ENCODE assay signal across 1 cellular context in the genomic region with DNA sequence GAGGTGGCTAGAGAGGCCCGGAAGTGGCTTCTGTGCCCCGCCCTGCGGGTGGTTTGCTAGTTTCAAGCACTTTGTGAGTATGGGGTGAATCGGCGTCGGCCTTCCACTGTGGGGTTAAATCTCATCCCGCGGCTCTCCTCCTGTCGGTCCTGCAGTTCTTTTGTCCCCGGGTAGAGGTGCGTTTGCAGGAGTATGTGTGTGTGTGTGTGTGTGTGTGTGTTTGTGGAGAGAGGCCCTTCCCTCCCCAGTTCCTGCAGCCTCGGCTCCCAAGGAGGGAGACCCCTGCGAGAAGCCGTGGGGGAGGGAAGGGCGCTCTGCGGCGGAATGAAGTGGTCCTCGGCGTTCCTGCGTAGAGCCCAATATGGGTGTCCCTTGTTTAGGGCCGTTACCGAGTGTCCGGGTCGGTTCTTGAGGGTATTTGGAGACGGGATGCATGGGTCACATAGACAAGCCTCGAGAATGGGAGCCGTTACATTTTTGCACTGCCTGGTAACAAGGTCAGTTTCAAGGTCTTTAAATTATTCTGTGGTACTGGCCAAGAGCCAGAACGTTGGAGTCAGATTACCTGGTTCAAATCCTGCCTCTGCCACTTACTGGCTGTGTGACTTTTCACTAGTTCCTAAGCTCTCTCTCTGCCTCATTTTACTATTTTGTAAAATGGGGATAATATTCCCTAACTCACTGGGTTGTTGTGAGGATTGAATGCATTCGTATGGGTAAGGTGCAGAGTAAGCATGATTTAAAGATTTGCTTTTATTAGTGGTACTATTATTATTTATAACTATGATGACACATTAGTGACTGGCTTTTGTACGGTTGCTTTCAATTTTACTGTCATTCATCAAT.
TF ChIP-seq lines count a peak whose summit lies in the region.

A gene (plus strand): TSS at position 56 of the 846 bp plus-strand sequence. CDS start 9,640 bp downstream, outside the sequence.

TF ChIP-seq in HepG2, 621 proteins besides CTCF, POLR2A, EP300 and RAD21 (continued from another document):
- TF ChIP-seq CHD4 (IDR thresholded peaks at IDR 0.05; ENCODE audit: borderline replicate concordance, low read length) (0 out of 2 replicates have a peak, but pooled peaks have one; percentile 28), KDM1A (CRISPR knock-in tag; IDR thresholded peaks at IDR 0.05) (peak; percentile 77; the same call in 1 of the 2 replicates), SMC3 (IDR thresholded peaks at IDR 0.05; ENCODE audit: low read length) (no peak; the same call in 1 of the 2 replicates), ZNF652 (CRISPR knock-in tag; IDR thresholded peaks at IDR 0.05; ENCODE audit: borderline replicate concordance, low read depth) (peak; percentile 92), ISL2 (CRISPR knock-in tag; IDR thresholded peaks at IDR 0.05) (no peak), ZNF713 (CRISPR knock-in tag; IDR thresholded peaks at IDR 0.05) (0 out of 2 replicates have a peak, but pooled peaks have one; percentile 49), ZFP90 (CRISPR knock-in tag; IDR thresholded peaks at IDR 0.05; ENCODE audit: borderline replicate concordance) (0 out of 2 replicates have a peak, but pooled peaks have one; percentile 23), TAF15 (IDR thresholded peaks at IDR 0.05; ENCODE audit: low read depth, low read length, poor library complexity, severe bottlenecking) (no peak), ZSCAN22 (CRISPR knock-in tag; IDR thresholded peaks at IDR 0.05) (peak; percentile 72; the same call in 1 of the 2 replicates), YY1 (IDR thresholded peaks at IDR 0.05; ENCODE audit: insufficient read depth, insufficient replicate concordance, low read depth, low read length) (peak; percentile 72), KMT2B (CRISPR knock-in tag; IDR thresholded peaks at IDR 0.05) (peak; percentile 95; the same call in 1 of the 2 replicates), TP53 (CRISPR knock-in tag; conservative IDR thresholded peaks at IDR 0.05) (no peak)
- TF ChIP-seq, protein P1, sequence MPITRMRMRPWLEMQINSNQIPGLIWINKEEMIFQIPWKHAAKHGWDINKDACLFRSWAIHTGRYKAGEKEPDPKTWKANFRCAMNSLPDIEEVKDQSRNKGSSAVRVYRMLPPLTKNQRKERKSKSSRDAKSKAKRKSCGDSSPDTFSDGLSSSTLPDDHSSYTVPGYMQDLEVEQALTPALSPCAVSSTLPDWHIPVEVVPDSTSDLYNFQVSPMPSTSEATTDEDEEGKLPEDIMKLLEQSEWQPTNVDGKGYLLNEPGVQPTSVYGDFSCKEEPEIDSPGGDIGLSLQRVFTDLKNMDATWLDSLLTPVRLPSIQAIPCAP (CRISPR knock-in tag; IDR thresholded peaks at IDR 0.05; ENCODE audit: low read depth): no peak
- TF ChIP-seq, protein P2, sequence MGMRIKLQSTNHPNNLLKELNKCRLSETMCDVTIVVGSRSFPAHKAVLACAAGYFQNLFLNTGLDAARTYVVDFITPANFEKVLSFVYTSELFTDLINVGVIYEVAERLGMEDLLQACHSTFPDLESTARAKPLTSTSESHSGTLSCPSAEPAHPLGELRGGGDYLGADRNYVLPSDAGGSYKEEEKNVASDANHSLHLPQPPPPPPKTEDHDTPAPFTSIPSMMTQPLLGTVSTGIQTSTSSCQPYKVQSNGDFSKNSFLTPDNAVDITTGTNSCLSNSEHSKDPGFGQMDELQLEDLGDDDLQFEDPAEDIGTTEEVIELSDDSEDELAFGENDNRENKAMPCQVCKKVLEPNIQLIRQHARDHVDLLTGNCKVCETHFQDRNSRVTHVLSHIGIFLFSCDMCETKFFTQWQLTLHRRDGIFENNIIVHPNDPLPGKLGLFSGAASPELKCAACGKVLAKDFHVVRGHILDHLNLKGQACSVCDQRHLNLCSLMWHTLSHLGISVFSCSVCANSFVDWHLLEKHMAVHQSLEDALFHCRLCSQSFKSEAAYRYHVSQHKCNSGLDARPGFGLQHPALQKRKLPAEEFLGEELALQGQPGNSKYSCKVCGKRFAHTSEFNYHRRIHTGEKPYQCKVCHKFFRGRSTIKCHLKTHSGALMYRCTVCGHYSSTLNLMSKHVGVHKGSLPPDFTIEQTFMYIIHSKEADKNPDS (CRISPR knock-in tag; IDR thresholded peaks at IDR 0.05): no peak
- TF ChIP-seq, protein P3, sequence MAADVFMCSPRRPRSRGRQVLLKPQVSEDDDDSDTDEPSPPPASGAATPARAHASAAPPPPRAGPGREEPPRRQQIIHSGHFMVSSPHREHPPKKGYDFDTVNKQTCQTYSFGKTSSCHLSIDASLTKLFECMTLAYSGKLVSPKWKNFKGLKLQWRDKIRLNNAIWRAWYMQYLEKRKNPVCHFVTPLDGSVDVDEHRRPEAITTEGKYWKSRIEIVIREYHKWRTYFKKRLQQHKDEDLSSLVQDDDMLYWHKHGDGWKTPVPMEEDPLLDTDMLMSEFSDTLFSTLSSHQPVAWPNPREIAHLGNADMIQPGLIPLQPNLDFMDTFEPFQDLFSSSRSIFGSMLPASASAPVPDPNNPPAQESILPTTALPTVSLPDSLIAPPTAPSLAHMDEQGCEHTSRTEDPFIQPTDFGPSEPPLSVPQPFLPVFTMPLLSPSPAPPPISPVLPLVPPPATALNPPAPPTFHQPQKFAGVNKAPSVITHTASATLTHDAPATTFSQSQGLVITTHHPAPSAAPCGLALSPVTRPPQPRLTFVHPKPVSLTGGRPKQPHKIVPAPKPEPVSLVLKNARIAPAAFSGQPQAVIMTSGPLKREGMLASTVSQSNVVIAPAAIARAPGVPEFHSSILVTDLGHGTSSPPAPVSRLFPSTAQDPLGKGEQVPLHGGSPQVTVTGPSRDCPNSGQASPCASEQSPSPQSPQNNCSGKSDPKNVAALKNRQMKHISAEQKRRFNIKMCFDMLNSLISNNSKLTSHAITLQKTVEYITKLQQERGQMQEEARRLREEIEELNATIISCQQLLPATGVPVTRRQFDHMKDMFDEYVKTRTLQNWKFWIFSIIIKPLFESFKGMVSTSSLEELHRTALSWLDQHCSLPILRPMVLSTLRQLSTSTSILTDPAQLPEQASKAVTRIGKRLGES (CRISPR knock-in tag; IDR thresholded peaks at IDR 0.05; ENCODE audit: borderline replicate concordance): no peak
- TF ChIP-seq, protein P4, sequence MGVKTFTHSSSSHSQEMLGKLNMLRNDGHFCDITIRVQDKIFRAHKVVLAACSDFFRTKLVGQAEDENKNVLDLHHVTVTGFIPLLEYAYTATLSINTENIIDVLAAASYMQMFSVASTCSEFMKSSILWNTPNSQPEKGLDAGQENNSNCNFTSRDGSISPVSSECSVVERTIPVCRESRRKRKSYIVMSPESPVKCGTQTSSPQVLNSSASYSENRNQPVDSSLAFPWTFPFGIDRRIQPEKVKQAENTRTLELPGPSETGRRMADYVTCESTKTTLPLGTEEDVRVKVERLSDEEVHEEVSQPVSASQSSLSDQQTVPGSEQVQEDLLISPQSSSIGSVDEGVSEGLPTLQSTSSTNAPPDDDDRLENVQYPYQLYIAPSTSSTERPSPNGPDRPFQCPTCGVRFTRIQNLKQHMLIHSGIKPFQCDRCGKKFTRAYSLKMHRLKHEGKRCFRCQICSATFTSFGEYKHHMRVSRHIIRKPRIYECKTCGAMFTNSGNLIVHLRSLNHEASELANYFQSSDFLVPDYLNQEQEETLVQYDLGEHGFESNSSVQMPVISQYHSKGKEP (CRISPR knock-in tag; IDR thresholded peaks at IDR 0.05): no peak
- TF ChIP-seq, protein P5, sequence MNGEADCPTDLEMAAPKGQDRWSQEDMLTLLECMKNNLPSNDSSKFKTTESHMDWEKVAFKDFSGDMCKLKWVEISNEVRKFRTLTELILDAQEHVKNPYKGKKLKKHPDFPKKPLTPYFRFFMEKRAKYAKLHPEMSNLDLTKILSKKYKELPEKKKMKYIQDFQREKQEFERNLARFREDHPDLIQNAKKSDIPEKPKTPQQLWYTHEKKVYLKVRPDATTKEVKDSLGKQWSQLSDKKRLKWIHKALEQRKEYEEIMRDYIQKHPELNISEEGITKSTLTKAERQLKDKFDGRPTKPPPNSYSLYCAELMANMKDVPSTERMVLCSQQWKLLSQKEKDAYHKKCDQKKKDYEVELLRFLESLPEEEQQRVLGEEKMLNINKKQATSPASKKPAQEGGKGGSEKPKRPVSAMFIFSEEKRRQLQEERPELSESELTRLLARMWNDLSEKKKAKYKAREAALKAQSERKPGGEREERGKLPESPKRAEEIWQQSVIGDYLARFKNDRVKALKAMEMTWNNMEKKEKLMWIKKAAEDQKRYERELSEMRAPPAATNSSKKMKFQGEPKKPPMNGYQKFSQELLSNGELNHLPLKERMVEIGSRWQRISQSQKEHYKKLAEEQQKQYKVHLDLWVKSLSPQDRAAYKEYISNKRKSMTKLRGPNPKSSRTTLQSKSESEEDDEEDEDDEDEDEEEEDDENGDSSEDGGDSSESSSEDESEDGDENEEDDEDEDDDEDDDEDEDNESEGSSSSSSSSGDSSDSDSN (CRISPR knock-in tag; IDR thresholded peaks at IDR 0.05): peak; percentile 88
